8 cellular contexts compared by ENCODE assay signal in genomic region chr4:121252224-121252806, GRCh38.
DNase-seq lines count a peak whose midpoint lies in the region; ATAC-seq lines count a peak whose summit lies in the region.

No MANE protein-coding gene starts in this region.

- ATAC-seq in HG02642 (IDR thresholded peaks at IDR 0.05; ENCODE audit: poor library complexity, unreplicated experiment) = peak; percentile 46
- ATAC-seq in HG03095 (IDR thresholded peaks at IDR 0.05; ENCODE audit: unreplicated experiment) = no peak

- DNase-seq in GDM1 (lab: John Stamatoyannopoulos, UW) = peak; percentile 0
- DNase-seq in NCI-H345 (lab: John Stamatoyannopoulos, UW) = peak; percentile 58
- DNase-seq in activated CD4-positive, alpha-beta T cell treated with anti-CD3 and anti-CD28 coated beads, Interleukin-2, amount 50 U/mL, for 1 hour = peak; percentile 50
- peak; percentile 46 for DNase-seq in effector CD8-positive, alpha-beta T cell (lab: John Stamatoyannopoulos, UW)
- peak; percentile 91 for DNase-seq in medulla oblongata (ENCODE audit: extremely low spot score)
- peak; percentile 14 to 33 for DNase-seq in stimulated activated CD8-positive, alpha-beta memory T cell treated with anti-CD3 and anti-CD28 coated beads, Interleukin-4, amount 100 ng/mL, for 1 hour (ENCODE audit: low read depth in 2 of 2, low spot score in 1 of 2)

Comparison
In these comparisons a context has a peak if more than half of its experiments do, and no peak if none do; other contexts are left out.
1. DNase-seq: peak in every context shown above with its lines; median percentile 91 in medulla oblongata; 58 in NCI-H345; 50 in activated CD4-positive, alpha-beta T cell treated with anti-CD3 and anti-CD28 coated beads, Interleukin-2, amount 50 U/mL, for 1 hour; 46 in effector CD8-positive, alpha-beta T cell; 24 in stimulated activated CD8-positive, alpha-beta memory T cell treated with anti-CD3 and anti-CD28 coated beads, Interleukin-4, amount 100 ng/mL, for 1 hour; 0 in GDM1.